2 cellular contexts compared by ENCODE assay signal in the genomic region with DNA sequence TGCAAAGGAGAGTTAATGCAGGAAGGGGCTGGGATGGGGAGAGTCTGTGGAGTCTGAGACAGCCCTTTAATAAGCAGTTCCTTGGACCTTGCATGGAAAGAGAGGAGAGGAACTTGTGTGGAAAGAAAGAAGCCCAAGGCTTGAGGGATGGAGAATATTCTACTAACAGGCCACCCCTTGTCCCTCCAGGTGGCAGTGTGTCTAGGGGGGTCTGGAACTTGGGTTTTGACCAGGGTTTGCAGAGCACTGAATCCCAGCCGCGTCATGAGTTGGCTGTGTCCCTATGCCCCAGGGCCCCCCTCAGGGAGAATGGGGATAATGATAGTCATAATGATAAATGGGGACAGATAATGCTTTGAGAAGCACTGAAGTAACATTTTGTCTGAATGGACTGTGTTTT.
A peak's percentile ranks its signal among the peaks of the same experiment; 100 is the strongest.
TF ChIP-seq lines count a peak whose summit lies in the region.

No MANE protein-coding gene starts in this region.

TF ChIP-seq in HepG2, 621 proteins besides CTCF, POLR2A, EP300 and RAD21 (continued from another document):
- TF ChIP-seq, protein P1, sequence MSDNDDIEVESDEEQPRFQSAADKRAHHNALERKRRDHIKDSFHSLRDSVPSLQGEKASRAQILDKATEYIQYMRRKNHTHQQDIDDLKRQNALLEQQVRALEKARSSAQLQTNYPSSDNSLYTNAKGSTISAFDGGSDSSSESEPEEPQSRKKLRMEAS (IDR thresholded peaks at IDR 0.05) = no peak
- TF ChIP-seq SMAD9 (CRISPR knock-in tag; IDR thresholded peaks at IDR 0.05) = no peak
- no peak for TF ChIP-seq THAP11 (CRISPR knock-in tag; IDR thresholded peaks at IDR 0.05)
- TF ChIP-seq, protein P2, sequence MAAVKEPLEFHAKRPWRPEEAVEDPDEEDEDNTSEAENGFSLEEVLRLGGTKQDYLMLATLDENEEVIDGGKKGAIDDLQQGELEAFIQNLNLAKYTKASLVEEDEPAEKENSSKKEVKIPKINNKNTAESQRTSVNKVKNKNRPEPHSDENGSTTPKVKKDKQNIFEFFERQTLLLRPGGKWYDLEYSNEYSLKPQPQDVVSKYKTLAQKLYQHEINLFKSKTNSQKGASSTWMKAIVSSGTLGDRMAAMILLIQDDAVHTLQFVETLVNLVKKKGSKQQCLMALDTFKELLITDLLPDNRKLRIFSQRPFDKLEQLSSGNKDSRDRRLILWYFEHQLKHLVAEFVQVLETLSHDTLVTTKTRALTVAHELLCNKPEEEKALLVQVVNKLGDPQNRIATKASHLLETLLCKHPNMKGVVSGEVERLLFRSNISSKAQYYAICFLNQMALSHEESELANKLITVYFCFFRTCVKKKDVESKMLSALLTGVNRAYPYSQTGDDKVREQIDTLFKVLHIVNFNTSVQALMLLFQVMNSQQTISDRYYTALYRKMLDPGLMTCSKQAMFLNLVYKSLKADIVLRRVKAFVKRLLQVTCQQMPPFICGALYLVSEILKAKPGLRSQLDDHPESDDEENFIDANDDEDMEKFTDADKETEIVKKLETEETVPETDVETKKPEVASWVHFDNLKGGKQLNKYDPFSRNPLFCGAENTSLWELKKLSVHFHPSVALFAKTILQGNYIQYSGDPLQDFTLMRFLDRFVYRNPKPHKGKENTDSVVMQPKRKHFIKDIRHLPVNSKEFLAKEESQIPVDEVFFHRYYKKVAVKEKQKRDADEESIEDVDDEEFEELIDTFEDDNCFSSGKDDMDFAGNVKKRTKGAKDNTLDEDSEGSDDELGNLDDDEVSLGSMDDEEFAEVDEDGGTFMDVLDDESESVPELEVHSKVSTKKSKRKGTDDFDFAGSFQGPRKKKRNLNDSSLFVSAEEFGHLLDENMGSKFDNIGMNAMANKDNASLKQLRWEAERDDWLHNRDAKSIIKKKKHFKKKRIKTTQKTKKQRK (IDR thresholded peaks at IDR 0.05; ENCODE audit: low read length) = no peak
- 0 out of 2 replicates have a peak, but pooled peaks have one; percentile 2 for TF ChIP-seq SMC3 (IDR thresholded peaks at IDR 0.05; ENCODE audit: low read length)
- TF ChIP-seq ZNF616 (CRISPR knock-in tag; IDR thresholded peaks at IDR 0.05; ENCODE audit: low read depth) = no peak
- no peak for TF ChIP-seq NCOA2 (CRISPR knock-in tag; IDR thresholded peaks at IDR 0.05)
- TF ChIP-seq, protein P3, sequence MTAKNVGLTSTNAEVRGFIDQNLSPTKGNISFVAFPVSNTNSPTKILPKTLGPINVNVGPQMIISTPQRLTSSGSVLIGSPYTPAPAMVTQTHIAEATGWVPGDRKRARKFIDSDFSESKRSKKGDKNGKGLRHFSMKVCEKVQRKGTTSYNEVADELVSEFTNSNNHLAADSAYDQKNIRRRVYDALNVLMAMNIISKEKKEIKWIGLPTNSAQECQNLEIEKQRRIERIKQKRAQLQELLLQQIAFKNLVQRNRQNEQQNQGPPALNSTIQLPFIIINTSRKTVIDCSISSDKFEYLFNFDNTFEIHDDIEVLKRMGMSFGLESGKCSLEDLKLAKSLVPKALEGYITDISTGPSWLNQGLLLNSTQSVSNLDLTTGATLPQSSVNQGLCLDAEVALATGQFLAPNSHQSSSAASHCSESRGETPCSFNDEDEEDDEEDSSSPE (CRISPR knock-in tag; IDR thresholded peaks at IDR 0.05) = no peak

TF ChIP-seq in WTC11, 78 proteins besides CTCF, POLR2A, EP300 and RAD21 (continued from another document):
- TF ChIP-seq, protein P4, sequence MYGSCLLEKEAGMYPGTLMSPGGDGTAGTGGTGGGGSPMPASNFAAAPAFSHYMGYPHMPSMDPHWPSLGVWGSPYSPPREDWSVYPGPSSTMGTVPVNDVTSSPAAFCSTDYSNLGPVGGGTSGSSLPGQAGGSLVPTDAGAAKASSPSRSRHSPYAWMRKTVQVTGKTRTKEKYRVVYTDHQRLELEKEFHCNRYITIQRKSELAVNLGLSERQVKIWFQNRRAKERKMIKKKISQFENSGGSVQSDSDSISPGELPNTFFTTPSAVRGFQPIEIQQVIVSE (CRISPR knock-in tag; IDR thresholded peaks at IDR 0.05; ENCODE audit: borderline replicate concordance) = no peak
- TF ChIP-seq ZNF423 (CRISPR knock-in tag; IDR thresholded peaks at IDR 0.05) (no peak), SOX15 (CRISPR knock-in tag; IDR thresholded peaks at IDR 0.05) (no peak), ETV6 (CRISPR knock-in tag; IDR thresholded peaks at IDR 0.05) (no peak), SMAD3 (CRISPR knock-in tag; IDR thresholded peaks at IDR 0.05; ENCODE audit: borderline replicate concordance) (no peak)
- TF ChIP-seq, protein P5, sequence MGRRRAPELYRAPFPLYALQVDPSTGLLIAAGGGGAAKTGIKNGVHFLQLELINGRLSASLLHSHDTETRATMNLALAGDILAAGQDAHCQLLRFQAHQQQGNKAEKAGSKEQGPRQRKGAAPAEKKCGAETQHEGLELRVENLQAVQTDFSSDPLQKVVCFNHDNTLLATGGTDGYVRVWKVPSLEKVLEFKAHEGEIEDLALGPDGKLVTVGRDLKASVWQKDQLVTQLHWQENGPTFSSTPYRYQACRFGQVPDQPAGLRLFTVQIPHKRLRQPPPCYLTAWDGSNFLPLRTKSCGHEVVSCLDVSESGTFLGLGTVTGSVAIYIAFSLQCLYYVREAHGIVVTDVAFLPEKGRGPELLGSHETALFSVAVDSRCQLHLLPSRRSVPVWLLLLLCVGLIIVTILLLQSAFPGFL (CRISPR knock-in tag; IDR thresholded peaks at IDR 0.05; ENCODE audit: borderline replicate concordance) = no peak
